1 cellular context compared by ENCODE assay signal in the genomic region with DNA sequence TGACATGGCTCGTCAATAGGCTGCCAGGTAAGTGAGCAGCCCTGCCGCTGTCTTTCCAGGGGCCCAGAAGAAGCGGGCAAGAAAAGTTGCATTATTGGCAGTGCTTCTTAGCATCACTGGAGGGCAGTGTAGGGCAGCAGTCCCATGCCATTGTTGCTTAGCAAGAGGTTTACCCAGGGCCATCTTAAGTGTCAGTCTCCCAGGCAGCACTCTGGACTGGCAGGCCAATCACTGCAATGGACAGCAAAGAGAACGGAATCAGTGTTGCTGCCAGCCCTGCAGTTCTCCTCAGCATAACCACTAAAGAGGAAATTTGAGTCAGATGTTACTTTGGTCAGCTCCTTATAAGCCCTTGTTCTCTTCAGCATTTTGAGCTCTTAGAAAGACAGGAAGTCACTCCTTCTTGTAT.
A peak's percentile ranks its signal among the peaks of the same experiment; 100 is the strongest.
TF ChIP-seq lines count a peak whose summit lies in the region.

No MANE protein-coding gene starts in this region.

TF ChIP-seq in GM12878, 131 proteins besides CTCF, POLR2A, EP300 and RAD21 (continued from another document):
- TF ChIP-seq, protein P1, sequence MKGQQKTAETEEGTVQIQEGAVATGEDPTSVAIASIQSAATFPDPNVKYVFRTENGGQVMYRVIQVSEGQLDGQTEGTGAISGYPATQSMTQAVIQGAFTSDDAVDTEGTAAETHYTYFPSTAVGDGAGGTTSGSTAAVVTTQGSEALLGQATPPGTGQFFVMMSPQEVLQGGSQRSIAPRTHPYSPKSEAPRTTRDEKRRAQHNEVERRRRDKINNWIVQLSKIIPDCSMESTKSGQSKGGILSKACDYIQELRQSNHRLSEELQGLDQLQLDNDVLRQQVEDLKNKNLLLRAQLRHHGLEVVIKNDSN (IDR thresholded peaks at IDR 0.05; ENCODE audit: borderline replicate concordance, extremely low read length, insufficient read depth, low read depth, low read length) = no peak
- TF ChIP-seq CREM (IDR thresholded peaks at IDR 0.05; ENCODE audit: low read depth) = no peak
- no peak for TF ChIP-seq IKZF2 (IDR thresholded peaks at IDR 0.05)
- TF ChIP-seq, protein P2, sequence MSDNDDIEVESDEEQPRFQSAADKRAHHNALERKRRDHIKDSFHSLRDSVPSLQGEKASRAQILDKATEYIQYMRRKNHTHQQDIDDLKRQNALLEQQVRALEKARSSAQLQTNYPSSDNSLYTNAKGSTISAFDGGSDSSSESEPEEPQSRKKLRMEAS (IDR thresholded peaks at IDR 0.05; ENCODE audit: low read depth, low read length) = no peak
- peak; percentile 56; the same call in 1 of the 2 replicates for TF ChIP-seq YY1 (IDR thresholded peaks at IDR 0.05; ENCODE audit: low read depth, low read length)
- TF ChIP-seq ZNF274 (IDR thresholded peaks at IDR 0.05; ENCODE audit: insufficient read depth, insufficient read length) = no peak
- TF ChIP-seq CBX5 (IDR thresholded peaks at IDR 0.05; ENCODE audit: low read depth) = no peak
- TF ChIP-seq, protein P3, sequence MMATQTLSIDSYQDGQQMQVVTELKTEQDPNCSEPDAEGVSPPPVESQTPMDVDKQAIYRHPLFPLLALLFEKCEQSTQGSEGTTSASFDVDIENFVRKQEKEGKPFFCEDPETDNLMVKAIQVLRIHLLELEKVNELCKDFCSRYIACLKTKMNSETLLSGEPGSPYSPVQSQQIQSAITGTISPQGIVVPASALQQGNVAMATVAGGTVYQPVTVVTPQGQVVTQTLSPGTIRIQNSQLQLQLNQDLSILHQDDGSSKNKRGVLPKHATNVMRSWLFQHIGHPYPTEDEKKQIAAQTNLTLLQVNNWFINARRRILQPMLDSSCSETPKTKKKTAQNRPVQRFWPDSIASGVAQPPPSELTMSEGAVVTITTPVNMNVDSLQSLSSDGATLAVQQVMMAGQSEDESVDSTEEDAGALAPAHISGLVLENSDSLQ (IDR thresholded peaks at IDR 0.05) = peak; percentile 77
- TF ChIP-seq NR2F1 (conservative IDR thresholded peaks at IDR 0.05) = no peak
- TF ChIP-seq HDGF (IDR thresholded peaks at IDR 0.05) = 0 out of 2 replicates have a peak, but pooled peaks have one; percentile 52
- no peak for TF ChIP-seq KAT2A (conservative IDR thresholded peaks at IDR 0.05; ENCODE audit: control insufficient read depth, low read depth, low read length)
- TF ChIP-seq STAT3 (IDR thresholded peaks at IDR 0.05; ENCODE audit: low read depth, low read length) = no peak
- no peak for TF ChIP-seq NR2C1 (IDR thresholded peaks at IDR 0.05)
- no peak for TF ChIP-seq GATAD2B (conservative IDR thresholded peaks at IDR 0.05; ENCODE audit: low read depth)
- TF ChIP-seq SMC3 (IDR thresholded peaks at IDR 0.05; ENCODE audit: borderline replicate concordance, low read length) = no peak
- TF ChIP-seq, protein P4, sequence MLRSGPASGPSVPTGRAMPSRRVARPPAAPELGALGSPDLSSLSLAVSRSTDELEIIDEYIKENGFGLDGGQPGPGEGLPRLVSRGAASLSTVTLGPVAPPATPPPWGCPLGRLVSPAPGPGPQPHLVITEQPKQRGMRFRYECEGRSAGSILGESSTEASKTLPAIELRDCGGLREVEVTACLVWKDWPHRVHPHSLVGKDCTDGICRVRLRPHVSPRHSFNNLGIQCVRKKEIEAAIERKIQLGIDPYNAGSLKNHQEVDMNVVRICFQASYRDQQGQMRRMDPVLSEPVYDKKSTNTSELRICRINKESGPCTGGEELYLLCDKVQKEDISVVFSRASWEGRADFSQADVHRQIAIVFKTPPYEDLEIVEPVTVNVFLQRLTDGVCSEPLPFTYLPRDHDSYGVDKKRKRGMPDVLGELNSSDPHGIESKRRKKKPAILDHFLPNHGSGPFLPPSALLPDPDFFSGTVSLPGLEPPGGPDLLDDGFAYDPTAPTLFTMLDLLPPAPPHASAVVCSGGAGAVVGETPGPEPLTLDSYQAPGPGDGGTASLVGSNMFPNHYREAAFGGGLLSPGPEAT (IDR thresholded peaks at IDR 0.05; ENCODE audit: low read depth) = no peak
- TF ChIP-seq LARP7 (IDR thresholded peaks at IDR 0.05) = no peak
- no peak for TF ChIP-seq MEF2A (IDR thresholded peaks at IDR 0.05; ENCODE audit: insufficient read depth, low read depth, low read length)
- TF ChIP-seq, protein P5, sequence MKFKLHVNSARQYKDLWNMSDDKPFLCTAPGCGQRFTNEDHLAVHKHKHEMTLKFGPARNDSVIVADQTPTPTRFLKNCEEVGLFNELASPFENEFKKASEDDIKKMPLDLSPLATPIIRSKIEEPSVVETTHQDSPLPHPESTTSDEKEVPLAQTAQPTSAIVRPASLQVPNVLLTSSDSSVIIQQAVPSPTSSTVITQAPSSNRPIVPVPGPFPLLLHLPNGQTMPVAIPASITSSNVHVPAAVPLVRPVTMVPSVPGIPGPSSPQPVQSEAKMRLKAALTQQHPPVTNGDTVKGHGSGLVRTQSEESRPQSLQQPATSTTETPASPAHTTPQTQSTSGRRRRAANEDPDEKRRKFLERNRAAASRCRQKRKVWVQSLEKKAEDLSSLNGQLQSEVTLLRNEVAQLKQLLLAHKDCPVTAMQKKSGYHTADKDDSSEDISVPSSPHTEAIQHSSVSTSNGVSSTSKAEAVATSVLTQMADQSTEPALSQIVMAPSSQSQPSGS (IDR thresholded peaks at IDR 0.05; ENCODE audit: low read length) = no peak
- TF ChIP-seq SMARCA5 (IDR thresholded peaks at IDR 0.05) = no peak
- TF ChIP-seq, protein P6, sequence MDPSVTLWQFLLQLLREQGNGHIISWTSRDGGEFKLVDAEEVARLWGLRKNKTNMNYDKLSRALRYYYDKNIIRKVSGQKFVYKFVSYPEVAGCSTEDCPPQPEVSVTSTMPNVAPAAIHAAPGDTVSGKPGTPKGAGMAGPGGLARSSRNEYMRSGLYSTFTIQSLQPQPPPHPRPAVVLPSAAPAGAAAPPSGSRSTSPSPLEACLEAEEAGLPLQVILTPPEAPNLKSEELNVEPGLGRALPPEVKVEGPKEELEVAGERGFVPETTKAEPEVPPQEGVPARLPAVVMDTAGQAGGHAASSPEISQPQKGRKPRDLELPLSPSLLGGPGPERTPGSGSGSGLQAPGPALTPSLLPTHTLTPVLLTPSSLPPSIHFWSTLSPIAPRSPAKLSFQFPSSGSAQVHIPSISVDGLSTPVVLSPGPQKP (IDR thresholded peaks at IDR 0.05; ENCODE audit: low read depth, low read length) = no peak
- peak; percentile 51; the same call in 1 of the 2 replicates for TF ChIP-seq POLR2AphosphoS5 (IDR thresholded peaks at IDR 0.05; ENCODE audit: low read length)
- TF ChIP-seq, protein P7, sequence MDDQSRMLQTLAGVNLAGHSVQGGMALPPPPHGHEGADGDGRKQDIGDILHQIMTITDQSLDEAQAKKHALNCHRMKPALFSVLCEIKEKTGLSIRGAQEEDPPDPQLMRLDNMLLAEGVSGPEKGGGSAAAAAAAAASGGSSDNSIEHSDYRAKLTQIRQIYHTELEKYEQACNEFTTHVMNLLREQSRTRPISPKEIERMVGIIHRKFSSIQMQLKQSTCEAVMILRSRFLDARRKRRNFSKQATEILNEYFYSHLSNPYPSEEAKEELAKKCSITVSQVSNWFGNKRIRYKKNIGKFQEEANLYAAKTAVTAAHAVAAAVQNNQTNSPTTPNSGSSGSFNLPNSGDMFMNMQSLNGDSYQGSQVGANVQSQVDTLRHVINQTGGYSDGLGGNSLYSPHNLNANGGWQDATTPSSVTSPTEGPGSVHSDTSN (IDR thresholded peaks at IDR 0.05; ENCODE audit: insufficient replicate concordance, low read depth, low read length) = no peak
- no peak for TF ChIP-seq ZSCAN29 (IDR thresholded peaks at IDR 0.05)
- no peak for TF ChIP-seq MYB (IDR thresholded peaks at IDR 0.05; ENCODE audit: borderline replicate concordance, low read depth, low read length)
- TF ChIP-seq, protein P8, sequence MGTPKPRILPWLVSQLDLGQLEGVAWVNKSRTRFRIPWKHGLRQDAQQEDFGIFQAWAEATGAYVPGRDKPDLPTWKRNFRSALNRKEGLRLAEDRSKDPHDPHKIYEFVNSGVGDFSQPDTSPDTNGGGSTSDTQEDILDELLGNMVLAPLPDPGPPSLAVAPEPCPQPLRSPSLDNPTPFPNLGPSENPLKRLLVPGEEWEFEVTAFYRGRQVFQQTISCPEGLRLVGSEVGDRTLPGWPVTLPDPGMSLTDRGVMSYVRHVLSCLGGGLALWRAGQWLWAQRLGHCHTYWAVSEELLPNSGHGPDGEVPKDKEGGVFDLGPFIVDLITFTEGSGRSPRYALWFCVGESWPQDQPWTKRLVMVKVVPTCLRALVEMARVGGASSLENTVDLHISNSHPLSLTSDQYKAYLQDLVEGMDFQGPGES (IDR thresholded peaks at IDR 0.05) = no peak
- TF ChIP-seq SPI1 (IDR thresholded peaks at IDR 0.05; ENCODE audit: borderline replicate concordance, insufficient read depth, low read depth, low read length) = no peak
- no peak for TF ChIP-seq JUND (IDR thresholded peaks at IDR 0.05; ENCODE audit: low read depth, low read length)
- TF ChIP-seq ESRRA (IDR thresholded peaks at IDR 0.05; ENCODE audit: low read length) = no peak
- TF ChIP-seq HCFC1 (IDR thresholded peaks at IDR 0.05; ENCODE audit: low read length) = no peak
